ENCODE assay signal across 1 cellular context in genomic region chr19:19662344-19662743, GRCh38.
TF ChIP-seq lines count a peak whose summit lies in the region.

No MANE protein-coding gene starts in this region.

TF ChIP-seq in HepG2, 621 proteins besides CTCF, POLR2A, EP300 and RAD21:
- TF ChIP-seq ZNF589 (CRISPR knock-in tag; conservative IDR thresholded peaks at IDR 0.05) (0 out of 2 replicates have a peak, but pooled peaks have one; percentile 6), ZNF30 (CRISPR knock-in tag; IDR thresholded peaks at IDR 0.05) (peak; percentile 35; the same call in 1 of the 2 replicates), ZNF572 (CRISPR knock-in tag; IDR thresholded peaks at IDR 0.05) (no peak)
TF ChIP-seq in HepG2: peak in this region for 2.
